In the genomic region with DNA sequence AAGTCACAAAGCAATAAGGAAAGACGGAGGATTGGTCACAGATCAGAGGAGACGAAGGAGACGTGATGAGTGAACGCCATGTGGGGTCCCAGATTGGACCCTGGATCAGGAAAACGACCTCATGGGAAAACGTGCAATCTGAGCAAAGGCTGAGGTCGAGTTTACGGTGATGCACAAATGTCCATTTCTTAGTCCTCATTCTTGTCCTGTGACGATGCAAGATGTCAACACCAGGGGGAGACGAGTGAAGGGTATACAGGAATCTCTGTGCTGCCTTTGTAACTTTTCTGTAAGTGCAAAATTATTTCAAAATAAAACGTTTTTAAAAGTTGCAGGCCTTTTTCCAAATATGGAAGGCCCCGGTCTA, we compare ENCODE assay signal across 28 cellular contexts.
DNase-seq lines count a peak whose midpoint lies in the region; ATAC-seq and TF ChIP-seq lines count a peak whose summit lies in the region.
"Had no signal": no experiment of that assay in that cellular context is flagged by ENCODE, and none has a peak within 500 bp of the region (broad histone marks: within the 10 kb centered on the region; RNA-seq: fewer than 3 reads in every experiment).

No MANE protein-coding gene starts in this region.

- no peak overlapping the region for H3K18ac ChIP-seq in IMR-90 (ENCODE audit: low read depth, low read length)

- H3K4me3 ChIP-seq in GM12865 (ENCODE audit: low read depth, low read length), result no peak overlapping the region
- H3K4me3 ChIP-seq in IMR-90 (ENCODE audit: insufficient read depth, low read depth, low read length), result no peak overlapping the region
- no peak overlapping the region for H3K4me3 ChIP-seq in brain microvascular endothelial cell (ENCODE audit: low read depth, low read length)
- H3K4me3 ChIP-seq in neural progenitor cell, result no peak overlapping the region
- H3K4me3 ChIP-seq: breast epithelium, gastrocnemius medialis, hepatocyte, upper lobe of left lung had no signal

- in situ Hi-C loops in IMR-90 (cut with MboI; ENCODE audit: low sequenced_read_pairs) (no loop called here), brain microvascular endothelial cell (cut with HindIII; ENCODE audit: low pct_ligation_motif_present, low sequenced_read_pairs) (no loop called here)

- BruUV-seq in IMR-90 (replicated peaks; lab: Mats Ljungman, UMichigan), result no TSS peak

- H3K9me3 ChIP-seq in IMR-90 (ENCODE audit: control insufficient read depth, insufficient read depth, low read length) (no peaks in the 10 kb centered on the region), neural progenitor cell (ENCODE audit: low read depth) (no peaks in the 10 kb centered on the region)
- H3K9me3 ChIP-seq: breast epithelium, gastrocnemius medialis, upper lobe of left lung had no signal

- H2BK20ac ChIP-seq in IMR-90 (ENCODE audit: low read depth, low read length), result no peak overlapping the region

- no peak for TF ChIP-seq POLR2A in IMR-90 (IDR thresholded peaks at IDR 0.05; ENCODE audit: low read depth, low read length)

- H2AFZ ChIP-seq in IMR-90 (replicated peaks; ENCODE audit: low read length, poor library complexity) (no peak overlapping the region), neural progenitor cell (replicated peaks) (no peak overlapping the region)
- H2AFZ ChIP-seq: hepatocyte, parathyroid adenoma had no signal

- no peak overlapping the region for H2AK5ac ChIP-seq in IMR-90 (ENCODE audit: low read depth, low read length)

- H3K9me1 ChIP-seq in IMR-90 (ENCODE audit: insufficient read depth, low read length), result no peaks in the 10 kb centered on the region; the same call in 1 of the 2 replicates

- H3K27me3 Mint-ChIP-seq in neural progenitor cell (ENCODE audit: insufficient read depth, low read depth), result peaks cover 8% of the 10 kb centered on the region
- H3K27me3 Mint-ChIP-seq: activated CD4-positive, alpha-beta memory T cell treated with anti-CD3 and anti-CD28 coated beads for 36 hours; activated naive CD4-positive, alpha-beta T cell treated with anti-CD3 and anti-CD28 coated beads, Interleukin-2, amount 50 U/mL, for 24 hours; activated T-helper 17 cell treated with anti-CD3 and anti-CD28 coated beads, Interleukin-2, amount 50 U/mL, for 72 hours; stimulated activated naive B cell treated with anti-CD40 and anti-IgM and Interleukin-4, amounts not matched to agents 10 μg/mL and 1 μg/mL and 100 μg/mL, for 72 hours had no signal

- no peak overlapping the region for H2BK5ac ChIP-seq in IMR-90 (ENCODE audit: low read depth, low read length, poor library complexity, severe bottlenecking)

- H3K4me1 Mint-ChIP-seq in neural progenitor cell, result peaks cover 12% of the 10 kb centered on the region
- H3K4me1 Mint-ChIP-seq: activated naive CD4-positive, alpha-beta T cell treated with anti-CD3 and anti-CD28 coated beads, Interleukin-2, amount 50 U/mL, for 24 hours; activated T-helper 17 cell treated with anti-CD3 and anti-CD28 coated beads, Interleukin-2, amount 50 U/mL, for 72 hours; CD14-positive monocyte had no signal

- peak; percentile 4 for TF ChIP-seq CTCF in GM12865 (IDR thresholded peaks at IDR 0.05; ENCODE audit: insufficient read depth, low read depth, low read length, missing control alignments)
- peak; percentile 27; the same call in 1 of the 2 replicates for TF ChIP-seq CTCF in IMR-90 (conservative IDR thresholded peaks at IDR 0.05; ENCODE audit: low read depth, low read length)
- peak; percentile 33 for TF ChIP-seq CTCF in brain microvascular endothelial cell (IDR thresholded peaks at IDR 0.05; ENCODE audit: low read depth, low read length, missing control alignments)
- TF ChIP-seq CTCF in neural progenitor cell (IDR thresholded peaks at IDR 0.05), result peak; percentile 38

- no peak overlapping the region for H3K56ac ChIP-seq in IMR-90 (ENCODE audit: extremely low read depth, insufficient read depth, low read length)

- H3K27ac Mint-ChIP-seq in neural progenitor cell, result no peak overlapping the region
- H3K27ac Mint-ChIP-seq: activated CD4-positive, alpha-beta memory T cell treated with anti-CD3 and anti-CD28 coated beads for 36 hours; activated naive CD4-positive, alpha-beta T cell treated with anti-CD3 and anti-CD28 coated beads, Interleukin-2, amount 50 U/mL, for 24 hours; activated T-helper 17 cell treated with anti-CD3 and anti-CD28 coated beads, Interleukin-2, amount 50 U/mL, for 72 hours; CD14-positive monocyte; stimulated activated naive B cell treated with anti-CD40 and anti-IgM and Interleukin-4, amounts not matched to agents 10 μg/mL and 1 μg/mL and 100 μg/mL, for 72 hours had no signal

- H3K4me3 Mint-ChIP-seq in neural progenitor cell, result no peak overlapping the region
- H3K4me3 Mint-ChIP-seq: activated CD4-positive, alpha-beta memory T cell treated with anti-CD3 and anti-CD28 coated beads for 36 hours; activated naive CD4-positive, alpha-beta T cell treated with anti-CD3 and anti-CD28 coated beads, Interleukin-2, amount 50 U/mL, for 24 hours; activated T-helper 17 cell treated with anti-CD3 and anti-CD28 coated beads, Interleukin-2, amount 50 U/mL, for 72 hours; CD14-positive monocyte; stimulated activated naive B cell treated with anti-CD40 and anti-IgM and Interleukin-4, amounts not matched to agents 10 μg/mL and 1 μg/mL and 100 μg/mL, for 72 hours had no signal

- H3K4me1 ChIP-seq in IMR-90 (ENCODE audit: control insufficient read depth, insufficient read depth, low read length), result no peaks in the 10 kb centered on the region; the same call in 1 of the 2 replicates
- peaks cover 9% of the 10 kb centered on the region for H3K4me1 ChIP-seq in neural progenitor cell
- H3K4me1 ChIP-seq: breast epithelium, gastrocnemius medialis, parathyroid adenoma, upper lobe of left lung had no signal

- ATAC-seq in IMR-90 (ENCODE audit: low read depth), result no peak
- no peak for ATAC-seq in activated CD4-positive, CD25-positive, alpha-beta regulatory T cell treated with anti-CD3 and anti-CD28 coated beads, Interleukin-2, amount 50 U/mL, for 24 hours
- no peak for ATAC-seq in HG03469 (IDR thresholded peaks at IDR 0.05; ENCODE audit: unreplicated experiment)
- ATAC-seq: activated T-helper 17 cell treated with anti-CD3 and anti-CD28 coated beads, Interleukin-2, amount 50 U/mL, for 72 hours; gastrocnemius medialis; left cardiac atrium; sciatic nerve; stimulated activated naive B cell treated with anti-CD40 and anti-IgM and Interleukin-4, amounts not matched to agents 10 μg/mL and 1 μg/mL and 100 μg/mL, for 72 hours had no signal

- H2BK120ac ChIP-seq in IMR-90 (ENCODE audit: low read depth, low read length), result no peak overlapping the region

- no peak overlapping the region for H3K4ac ChIP-seq in IMR-90 (ENCODE audit: low read depth, low read length)

- intact Hi-C loops in IMR-90 (cut with micrococcal nuclease), result loop anchor here (1.0 kb wide), 2 partner anchors 1285 to 1322 kb away; no protein-coding TSS in a partner anchor

- H4K20me1 ChIP-seq in IMR-90 (ENCODE audit: insufficient read depth, low read length) (no peaks in the 10 kb centered on the region), neural progenitor cell (ENCODE audit: low read depth) (no peaks in the 10 kb centered on the region)

- H4K8ac ChIP-seq in IMR-90 (ENCODE audit: low read depth in 2 of 2, low read length in 2 of 2), result no peak overlapping the region

- POLR2A ChIA-PET in IMR-90 (lab: Charles Lee; ENCODE audit: unreplicated experiment), result no interaction called here

- no peaks in the 10 kb centered on the region for H3K79me2 ChIP-seq in neural progenitor cell (ENCODE audit: low read depth)
- H3K79me2 ChIP-seq: hepatocyte, parathyroid adenoma had no signal

- CTCF ChIA-PET in IMR-90 (lab: Yijun Ruan, JAX), result interaction anchor here (0.6 to 1.3 kb wide), 3 partner anchors 10 to 29 kb away, joined by 3 to 5 read pairs (median 4); no protein-coding TSS in a partner anchor

- H3K27me3 ChIP-seq in IMR-90 (ENCODE audit: control insufficient read depth, insufficient read depth, low read length), result no peaks in the 10 kb centered on the region
- no peaks in the 10 kb centered on the region for H3K27me3 ChIP-seq in brain microvascular endothelial cell (replicated peaks)
- H3K27me3 ChIP-seq in neural progenitor cell, result no peaks in the 10 kb centered on the region
- H3K27me3 ChIP-seq: breast epithelium, gastrocnemius medialis, hepatocyte, upper lobe of left lung had no signal

- H3K27ac ChIP-seq in IMR-90 (ENCODE audit: insufficient read depth, low read length) (no peak overlapping the region), brain microvascular endothelial cell (no peak overlapping the region), neural progenitor cell (no peak overlapping the region)
- H3K27ac ChIP-seq: breast epithelium, gastrocnemius medialis, hepatocyte, parathyroid adenoma, upper lobe of left lung had no signal

- no peaks in the 10 kb centered on the region for H3K9me3 Mint-ChIP-seq in neural progenitor cell
- H3K9me3 Mint-ChIP-seq: activated CD4-positive, alpha-beta memory T cell treated with anti-CD3 and anti-CD28 coated beads for 36 hours; activated naive CD4-positive, alpha-beta T cell treated with anti-CD3 and anti-CD28 coated beads, Interleukin-2, amount 50 U/mL, for 24 hours; stimulated activated naive B cell treated with anti-CD40 and anti-IgM and Interleukin-4, amounts not matched to agents 10 μg/mL and 1 μg/mL and 100 μg/mL, for 72 hours had no signal

- dilution Hi-C loops in IMR-90 (cut with HindIII; ENCODE audit: low sequenced_read_pairs, unreplicated experiment), result no loop called here

- DNase-seq in GM12865 (ENCODE audit: low read depth) (no peak), IMR-90 (no peak), brain microvascular endothelial cell (no peak), neural progenitor cell (ENCODE audit: low spot score) (no peak), GDM1 (lab: John Stamatoyannopoulos, UW) (no peak)
- DNase-seq: activated CD4-positive, alpha-beta memory T cell treated with anti-CD3 and anti-CD28 coated beads for 36 hours; activated CD4-positive, CD25-positive, alpha-beta regulatory T cell; activated CD8-positive, alpha-beta memory T cell treated with anti-CD3 and anti-CD28 coated beads, Interleukin-2, amount 50 U/mL, for 4 hours; amygdala; effector CD8-positive, alpha-beta T cell; gastrocnemius medialis; HCEC 1CT; left cardiac atrium; NCI-H1092; NCI-H187 treated with DMSO at 0.1 percent for 48 hours; NCI-H2227 treated with DMSO at 0.1 percent for 48 hours; NCI-H526 treated with DMSO at 0.1 percent for 48 hours; stimulated activated naive B cell treated with anti-CD40 and anti-IgM and Interleukin-4, amounts not matched to agents 10 μg/mL and 1 μg/mL and 100 μg/mL, for 72 hours; upper lobe of left lung had no signal

- H3K4me2 ChIP-seq in IMR-90 (ENCODE audit: low read depth, low read length) (no peak overlapping the region), neural progenitor cell (no peak overlapping the region)
- H3K4me2 ChIP-seq: hepatocyte had no signal

- H3K36me3 ChIP-seq in IMR-90 (ENCODE audit: control insufficient read depth, insufficient read depth, low read length), result no peaks in the 10 kb centered on the region
- no peaks in the 10 kb centered on the region for H3K36me3 ChIP-seq in brain microvascular endothelial cell (replicated peaks)
- no peaks in the 10 kb centered on the region for H3K36me3 ChIP-seq in neural progenitor cell
- H3K36me3 ChIP-seq: breast epithelium, gastrocnemius medialis had no signal

- no peaks in the 10 kb centered on the region for H3K79me1 ChIP-seq in IMR-90 (ENCODE audit: low read depth in 1 of 2, low read length in 2 of 2)

- H3K23ac ChIP-seq in IMR-90 (ENCODE audit: low read depth, low read length), result no peak overlapping the region

- no peak overlapping the region for H4K5ac ChIP-seq in IMR-90 (ENCODE audit: low read depth, low read length)

- TF ChIP-seq RAD21 in IMR-90 (IDR thresholded peaks at IDR 0.05; ENCODE audit: low read length), result no peak

- no peak overlapping the region for H2BK15ac ChIP-seq in IMR-90 (ENCODE audit: low read depth, low read length)

- H3K9ac ChIP-seq in IMR-90 (ENCODE audit: low read depth, low read length) (no peak overlapping the region), neural progenitor cell (no peak overlapping the region)
- H3K9ac ChIP-seq: parathyroid adenoma had no signal

- H3K14ac ChIP-seq in IMR-90 (replicated peaks; ENCODE audit: low read depth, low read length), result no peak overlapping the region

- peaks cover 17% of the 10 kb centered on the region for H3F3A ChIP-seq in neural progenitor cell (ENCODE audit: low read depth)

- WGBS in IMR-90 (ENCODE audit: extremely low coverage in 2 of 2, insufficient read length in 1 of 2), 2 experiments, result 93% methylated on average over 5 of the region's 12 CpGs; no CpG with 5 or more reads in 1 of the 2 experiments

- H3K36me3 Mint-ChIP-seq in neural progenitor cell, result peaks cover 2% of the 10 kb centered on the region
- H3K36me3 Mint-ChIP-seq: activated naive CD4-positive, alpha-beta T cell treated with anti-CD3 and anti-CD28 coated beads, Interleukin-2, amount 50 U/mL, for 24 hours had no signal

- H4K91ac ChIP-seq in IMR-90 (ENCODE audit: insufficient read depth, low read depth, low read length), result no peak overlapping the region

- H2AK9ac ChIP-seq in IMR-90 (replicated peaks; ENCODE audit: low read depth, low read length, poor library complexity), result no peak overlapping the region
